In the genomic region with DNA sequence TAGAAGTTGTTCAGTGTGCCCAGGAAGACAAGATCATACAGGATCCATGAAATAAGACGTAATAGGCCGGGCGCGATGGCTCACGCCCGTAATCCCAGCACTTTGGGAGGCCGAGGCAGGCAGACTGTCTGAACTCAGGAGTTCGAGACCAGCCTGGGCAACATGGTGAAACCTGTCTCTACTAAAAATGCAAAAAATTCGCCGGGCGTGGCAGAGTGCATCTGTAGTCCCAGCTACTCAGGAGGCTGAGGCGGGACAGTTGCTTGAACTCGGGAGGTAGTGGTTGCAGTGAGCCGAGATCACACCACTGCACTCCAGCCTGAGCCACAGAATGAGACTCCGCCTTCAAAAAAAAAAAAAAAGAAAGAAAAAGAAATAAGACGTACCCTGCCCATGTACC, we compare ENCODE assay signal across 18 cellular contexts. TPM values are rescaled to one million over a fixed set of nuclear protein-coding genes. Genes with fewer than 3 reads are reported as not detected.
DNase-seq lines count a peak whose midpoint lies in the region; TF ChIP-seq lines count a peak whose summit lies in the region.
"Had no signal": no experiment of that assay in that cellular context is flagged by ENCODE, and none has a peak within 500 bp of the region (broad histone marks: within the 10 kb centered on the region; RNA-seq: fewer than 3 reads in every experiment).

No MANE protein-coding gene starts in this region.

- no peaks in the 10 kb centered on the region for H3K36me3 ChIP-seq in BLaER1 treated with 17β-estradiol and CSF1 and Interleukin-3, amounts not matched to agents 10 nM and 100 nM
- H3K36me3 ChIP-seq in sigmoid colon (no peaks in the 10 kb centered on the region), transverse colon (no peaks in the 10 kb centered on the region)

- no peaks in the 10 kb centered on the region for H3K27me3 Mint-ChIP-seq in chondrocyte (ENCODE audit: low read depth)

- DNase-seq in chondrocyte (ENCODE audit: low spot score), result peak; percentile 56
- DNase-seq in sigmoid colon, result peak; percentile 29
- no peak for DNase-seq in NCI-H510A treated with DMSO at 0.1 percent for 48 hours (lab: John Stamatoyannopoulos, UW)
- DNase-seq in transverse colon, result no peak
- DNase-seq in SIG-M5 treated with dmso at 0.1 percent for 504 hours (lab: John Stamatoyannopoulos, UW; ENCODE audit: unreplicated experiment), result no peak
- DNase-seq: CD4-positive, alpha-beta T cell; CD8-positive, alpha-beta memory T cell; DMS 273 treated with DMSO at 0.1 percent for 48 hours; DMS79; EL; GDM1; GM23248; HCEC 1CT had no signal

- H3K27me3 ChIP-seq in BLaER1 treated with 17β-estradiol and CSF1 and Interleukin-3, amounts not matched to agents 10 nM and 100 nM, result no peaks in the 10 kb centered on the region
- H3K27me3 ChIP-seq in sigmoid colon (no peaks in the 10 kb centered on the region), transverse colon (peaks cover 3% of the 10 kb centered on the region)

- peaks cover 3% of the 10 kb centered on the region for H3K9me3 Mint-ChIP-seq in chondrocyte (ENCODE audit: low read depth)
- H3K9me3 Mint-ChIP-seq: CD4-positive, alpha-beta T cell; CD8-positive, alpha-beta memory T cell had no signal

- H3K27ac ChIP-seq in BLaER1 treated with 17β-estradiol and CSF1 and Interleukin-3, amounts not matched to agents 10 nM and 100 nM, result no peak overlapping the region
- H3K27ac ChIP-seq in sigmoid colon (no peak overlapping the region), transverse colon (no peak overlapping the region)
- H3K27ac ChIP-seq: GM23248 had no signal

- no peak overlapping the region for H3K27ac Mint-ChIP-seq in chondrocyte (ENCODE audit: unreplicated experiment)
- H3K27ac Mint-ChIP-seq: CD14-positive monocyte; CD4-positive, alpha-beta T cell had no signal

- peaks cover 2% of the 10 kb centered on the region for H3K36me3 Mint-ChIP-seq in chondrocyte (ENCODE audit: low read depth)
- H3K36me3 Mint-ChIP-seq: CD14-positive monocyte; CD8-positive, alpha-beta memory T cell had no signal

- peaks cover 20 to 43% (median 32%) of the 10 kb centered on the region in 10 experiments for H3K4me1 ChIP-seq in BLaER1 treated with 17β-estradiol and CSF1 and Interleukin-3, amounts not matched to agents 10 nM and 100 nM
- H3K4me1 ChIP-seq in sigmoid colon (no peaks in the 10 kb centered on the region), transverse colon (no peaks in the 10 kb centered on the region)

- peaks cover 10% of the 10 kb centered on the region for H3K4me1 Mint-ChIP-seq in chondrocyte (ENCODE audit: low read depth)
- H3K4me1 Mint-ChIP-seq: CD8-positive, alpha-beta memory T cell had no signal

- no peak overlapping the region for H3K9ac ChIP-seq in BLaER1 treated with 17β-estradiol and CSF1 and Interleukin-3, amounts not matched to agents 10 nM and 100 nM
- H3K9ac ChIP-seq: GM23248 had no signal

- no peak overlapping the region for H3K4me3 ChIP-seq in BLaER1 treated with 17β-estradiol and CSF1 and Interleukin-3, amounts not matched to agents 10 nM and 100 nM
- H3K4me3 ChIP-seq in sigmoid colon (no peak overlapping the region), transverse colon (no peak overlapping the region)
- H3K4me3 ChIP-seq: GM12878, GM23248 had no signal

- H3K9me3 ChIP-seq in BLaER1 treated with 17β-estradiol and CSF1 and Interleukin-3, amounts not matched to agents 10 nM and 100 nM (replicated peaks in 1 of 11), result peaks cover 12 to 31% (median 19%) of the 10 kb centered on the region in 11 experiments
- H3K9me3 ChIP-seq in sigmoid colon (no peaks in the 10 kb centered on the region), transverse colon (no peaks in the 10 kb centered on the region)

- TF ChIP-seq CTCF in chondrocyte (IDR thresholded peaks at IDR 0.05) (no peak), sigmoid colon (IDR thresholded peaks at IDR 0.05) (no peak), transverse colon (IDR thresholded peaks at IDR 0.05) (no peak)

- no peak overlapping the region for H3K4me3 Mint-ChIP-seq in chondrocyte (ENCODE audit: unreplicated experiment)
- H3K4me3 Mint-ChIP-seq: CD14-positive monocyte; CD4-positive, alpha-beta T cell; CD8-positive, alpha-beta memory T cell had no signal

- in situ Hi-C loops in transverse colon (cut with MboI; ENCODE audit: low pct_ligation_motif_present in 1 of 4, low pct_unique_long_range_greater_than_20kb in 1 of 4, low sequenced_read_pairs in 3 of 4), result loop anchor here in 2 of 4 donors (25.0 kb wide), 3 partner anchors 467 to 692 kb away; a partner anchor contains a TSS

- intact Hi-C loops in sigmoid colon (cut with DNase I) (no loop called here), transverse colon (cut with DNase I; ENCODE audit: low total_unique reads) (no loop called here)

- H4K20me1 ChIP-seq in BLaER1 treated with 17β-estradiol and CSF1 and Interleukin-3, amounts not matched to agents 10 nM and 100 nM, result no peaks in the 10 kb centered on the region

- TF ChIP-seq EP300 in sigmoid colon (IDR thresholded peaks at IDR 0.05) (no peak), transverse colon (IDR thresholded peaks at IDR 0.05; ENCODE audit: low read depth) (no peak)

- TF ChIP-seq POLR2A in sigmoid colon (IDR thresholded peaks at IDR 0.05), result no peak
- no peak for TF ChIP-seq POLR2A in transverse colon (IDR thresholded peaks at IDR 0.05)

- H3K4me2 ChIP-seq in BLaER1 treated with 17β-estradiol and CSF1 and Interleukin-3, amounts not matched to agents 10 nM and 100 nM, result peak overlapping the region in 7 of 11 experiments; percentile 57 to 71 (median 63); a peak in 12 of 22 replicates

- WGBS in sigmoid colon, 2 donors, result 87 to 90% methylated on average over 16 of the region's 16 CpGs
- 76 to 82% methylated on average over 11 to 16 of the region's 16 CpGs for WGBS in transverse colon (ENCODE audit: low coverage in 1 of 2), 2 donors

RNA-seq across cellular contexts. Expression of a gene that starts 56.7 kb away (rescaled TPM):
- total RNA-seq in chondrocyte (2.3 to 5.9 TPM (median 3.4 TPM) in 3 replicates), sigmoid colon (10 to 100 TPM; 20.2 to 48.9 (median 31.2) TPM), transverse colon (10 to 100 TPM in 3 of 4 donors, 1 to 10 TPM in 1; 8.7 to 53.9 (median 19.4) TPM)
- 10 to 100 TPM in 2 of 3 donors, 1 to 10 TPM in 1; 7.4 to 36.9 (median 22.2) TPM for polyA plus RNA-seq in sigmoid colon
- total RNA-seq: A673, H1 had no signal

Comparison
In these comparisons a context has a peak if more than half of its experiments do, and no peak if none do; other contexts are left out.
1. DNase-seq: peak in chondrocyte (single experiment) and sigmoid colon (single experiment); none in NCI-H510A treated with DMSO at 0.1 percent for 48 hours (single experiment), transverse colon (single experiment) and SIG-M5 treated with dmso at 0.1 percent for 504 hours (single experiment).